In genomic region chr1:1307261-1307907, GRCh38 we compare ENCODE assay signal across 8 cellular contexts. TPM values are rescaled to one million over a fixed set of nuclear protein-coding genes. Genes with fewer than 3 reads are reported as not detected.
DNase-seq lines count a peak whose midpoint lies in the region; ATAC-seq, FAIRE-seq and TF ChIP-seq lines count a peak whose summit lies in the region.

No MANE protein-coding gene starts in this region.

- H3K27ac ChIP-seq in upper lobe of left lung = peak overlapping the region; percentile 87 to 95 (median 92)

- DNase-seq in AG09309 (ENCODE audit: low read depth) (no peak), HuH-7.5 (ENCODE audit: low spot score) (peak; percentile 71), bronchial epithelial cell (ENCODE audit: low read depth) (no peak), lower leg skin (ENCODE audit: low spot score in 2 of 2) (no peak), upper lobe of left lung (peak; percentile 47 to 94), HCEC 1CT (no peak), NCI-H187 (lab: John Stamatoyannopoulos, UW) (no peak)

- H3K27me3 ChIP-seq in bronchial epithelial cell (ENCODE audit: control insufficient read depth, insufficient read depth, low read length) = no peaks in the 10 kb centered on the region
- H3K27me3 ChIP-seq in upper lobe of left lung = no peaks in the 10 kb centered on the region

- no peak for TF ChIP-seq CTCF in AG09309 (IDR thresholded peaks at IDR 0.05; ENCODE audit: control insufficient read depth, insufficient read depth, low read depth, low read length, missing control alignments)
- no peak for TF ChIP-seq CTCF in bronchial epithelial cell (IDR thresholded peaks at IDR 0.05; ENCODE audit: insufficient read depth, low read length, severe bottlenecking)
- TF ChIP-seq CTCF in lower leg skin (IDR thresholded peaks at IDR 0.05) = no peak
- no peak for TF ChIP-seq CTCF in upper lobe of left lung (IDR thresholded peaks at IDR 0.05)

- intact Hi-C loops in lower leg skin (cut with DNase I; ENCODE audit: low total_unique reads) = no loop called here

- no peak for TF ChIP-seq EP300 in upper lobe of left lung (IDR thresholded peaks at IDR 0.05)

- peaks cover 40 to 58% (median 49%) of the 10 kb centered on the region in 4 donors for H3K4me1 ChIP-seq in upper lobe of left lung

- FAIRE-seq in bronchial epithelial cell (lab: Jason Lieb, UNC) = no peak

- ATAC-seq in GM19395 (IDR thresholded peaks at IDR 0.05; ENCODE audit: unreplicated experiment) (peak; percentile 2), upper lobe of left lung (ENCODE audit: low FRiP score in 2 of 2) (no peak)

- H3K36me3 ChIP-seq in bronchial epithelial cell (ENCODE audit: control insufficient read depth, insufficient read depth, low read length) (peaks cover 15% of the 10 kb centered on the region), upper lobe of left lung (peaks cover 9 to 24% (median 22%) of the 10 kb centered on the region in 4 donors)

- WGBS in lower leg skin, 2 donors = 0 to 1% methylated on average over 14 to 25 of the region's 79 CpGs
- WGBS in upper lobe of left lung, 2 donors = 2 to 3% methylated on average over 14 of the region's 79 CpGs

- H3K4me3 ChIP-seq in AG09309 (ENCODE audit: control insufficient read depth, low read depth, low read length) (peak overlapping the region; percentile 76), bronchial epithelial cell (ENCODE audit: low read depth, low read length) (peak overlapping the region; percentile 75), lower leg skin (ENCODE audit: low read depth, poor library complexity, severe bottlenecking) (peak overlapping the region; percentile 45), upper lobe of left lung (peak overlapping the region; percentile 70 to 94 (median 80))

- TF ChIP-seq POLR2A in lower leg skin (IDR thresholded peaks at IDR 0.05) (no peak), upper lobe of left lung (IDR thresholded peaks at IDR 0.05) (no peak)

- H3K9me3 ChIP-seq in upper lobe of left lung = no peaks in the 10 kb centered on the region

RNA-seq across cellular contexts. Expression of gene ACAP3, which starts 0.3 kb away (rescaled TPM):
- 34.0 and 36.4 TPM in 2 replicates for total RNA-seq in bronchial epithelial cell
- 100 to 1,000 TPM in 3 of 4 donors, 10 to 100 TPM in 1; 98.8 to 189 (median 115) TPM for total RNA-seq in lower leg skin
- total RNA-seq in upper lobe of left lung = 100 to 1,000 TPM in 2 of 6 donors, 10 to 100 TPM in 4; 33.5 to 166 (median 60.1) TPM

RNA-seq across cellular contexts. Expression of gene PUSL1, which starts 1.0 kb away (rescaled TPM):
- total RNA-seq in bronchial epithelial cell = 15.6 and 20.8 TPM in 2 replicates
- total RNA-seq in lower leg skin = 10 to 100 TPM; 42.3 to 62.1 (median 53.7) TPM
- 10 to 100 TPM; 16.8 to 38.8 (median 23.0) TPM for total RNA-seq in upper lobe of left lung

RNA-seq across cellular contexts. Expression of gene INTS11, which starts 17.1 kb away (rescaled TPM):
- 64.9 and 66.3 TPM in 2 replicates for total RNA-seq in bronchial epithelial cell
- 100 to 1,000 TPM; 101 to 185 (median 105) TPM for total RNA-seq in lower leg skin
- total RNA-seq in upper lobe of left lung = 100 to 1,000 TPM in 2 of 6 donors, 10 to 100 TPM in 4; 71.7 to 267 (median 90.5) TPM

RNA-seq across cellular contexts. Expression of gene CPTP, which starts 17.2 kb away (rescaled TPM):
- 10.8 and 20.2 TPM in 2 replicates for total RNA-seq in bronchial epithelial cell
- total RNA-seq in lower leg skin = 10 to 100 TPM; 51.0 to 62.9 (median 57.4) TPM
- total RNA-seq in upper lobe of left lung = 10 to 100 TPM; 14.7 to 41.6 (median 26.0) TPM

RNA-seq across cellular contexts. Expression of gene TAS1R3, which starts 23.7 kb away (rescaled TPM):
- total RNA-seq in bronchial epithelial cell = 0.26 and 0.38 TPM in 2 replicates
- total RNA-seq in lower leg skin = 1 to 10 TPM in 2 of 4 donors, under 1 TPM in 2; 0.38 to 1.4 (median 0.79) TPM
- 1 to 10 TPM in 1 of 6 donors, under 1 TPM in 5; 0.22 to 1.0 (median 0.79) TPM for total RNA-seq in upper lobe of left lung

Comparison
In these comparisons a context has a peak if more than half of its experiments do, and no peak if none do; other contexts are left out.
1. DNase-seq: peak in HuH-7.5 (single experiment) and upper lobe of left lung (2 of 2); none in AG09309 (single experiment), bronchial epithelial cell (single experiment), lower leg skin (0 of 2), HCEC 1CT (single experiment) and NCI-H187 (0 of 2).
2. Peak in every context shown above with its lines, with median percentiles within 50 percentile points of each other: H3K4me3 ChIP-seq.